9 cellular contexts compared by ENCODE assay signal in the genomic region with DNA sequence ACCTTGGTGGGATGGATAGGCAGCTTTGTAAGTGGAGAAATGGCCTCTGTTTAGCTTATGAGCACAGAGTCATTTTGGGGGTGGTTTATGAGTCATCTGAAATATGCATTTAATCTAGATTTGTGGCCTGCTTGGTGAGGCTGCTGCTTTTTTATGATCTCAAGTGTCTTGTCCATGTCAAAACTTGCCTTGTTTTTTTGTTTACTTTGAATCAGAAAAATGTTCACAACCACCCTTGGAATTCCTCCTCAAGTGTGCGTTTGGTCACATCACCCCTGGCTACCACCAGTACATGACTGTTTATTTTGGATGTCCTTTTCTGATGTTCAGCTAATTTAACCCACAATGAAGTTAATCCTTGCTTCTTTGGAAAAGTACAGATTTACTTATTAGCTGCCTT.
DNase-seq lines count a peak whose midpoint lies in the region; ATAC-seq and TF ChIP-seq lines count a peak whose summit lies in the region.
"Had no signal": no experiment of that assay in that cellular context is flagged by ENCODE, and none has a peak within 500 bp of the region (broad histone marks: within the 10 kb centered on the region; RNA-seq: fewer than 3 reads in every experiment).

No MANE protein-coding gene starts in this region.

- no peaks in the 10 kb centered on the region for H3K79me2 ChIP-seq in mesendoderm (ENCODE audit: control insufficient read depth, insufficient read depth, low read length)

- H3K9me3 ChIP-seq in WERI-Rb-1 (ENCODE audit: severe bottlenecking) (no peaks in the 10 kb centered on the region), adrenal gland (replicated peaks in 1 of 3) (no peaks in the 10 kb centered on the region)

- no peak overlapping the region for H3K4me3 ChIP-seq in BJ (ENCODE audit: low read depth, low read length)
- no peak overlapping the region for H3K4me3 ChIP-seq in astrocyte of the spinal cord (ENCODE audit: low read depth, low read length)
- H3K4me3 ChIP-seq in mesendoderm (ENCODE audit: low read length): no peak overlapping the region
- H3K4me3 ChIP-seq in WERI-Rb-1 (ENCODE audit: low read depth, low read length): no peak overlapping the region
- no peak overlapping the region for H3K4me3 ChIP-seq in adrenal gland

- peak overlapping the region; percentile 2 for H2BK15ac ChIP-seq in mesendoderm (replicated peaks; ENCODE audit: low read depth)

- TF ChIP-seq CTCF in BJ (IDR thresholded peaks at IDR 0.05; ENCODE audit: insufficient read depth, low read depth, low read length): no peak
- TF ChIP-seq CTCF in astrocyte of the spinal cord (IDR thresholded peaks at IDR 0.05; ENCODE audit: low read depth, low read length): no peak
- no peak for TF ChIP-seq CTCF in WERI-Rb-1 (IDR thresholded peaks at IDR 0.05; ENCODE audit: low read depth, low read length)
- no peak for TF ChIP-seq CTCF in adrenal gland (IDR thresholded peaks at IDR 0.05)

- DNase-seq in BJ (ENCODE audit: low read depth) (peak; percentile 88), HS-5 (ENCODE audit: low read depth) (peak; percentile 76), astrocyte of the spinal cord (ENCODE audit: low read depth, low spot score) (peak; percentile 95), mesendoderm (no peak), WERI-Rb-1 (no peak), NCI-H2171 treated with DMSO at 0.1 percent for 48 hours (lab: John Stamatoyannopoulos, UW) (no peak), adrenal gland (no peak)

- no peak overlapping the region for H3K4me2 ChIP-seq in mesendoderm (ENCODE audit: low read length)

- no peak overlapping the region for H2AK5ac ChIP-seq in mesendoderm (ENCODE audit: low read length)

- no peak overlapping the region for H3K9ac ChIP-seq in mesendoderm (ENCODE audit: low read length)

- H3K27me3 ChIP-seq in BJ (ENCODE audit: control insufficient read depth, insufficient read depth, low read length) (no peaks in the 10 kb centered on the region), mesendoderm (ENCODE audit: insufficient read depth, low read length, poor library complexity) (no peaks in the 10 kb centered on the region), WERI-Rb-1 (ENCODE audit: insufficient read depth, low read depth, severe bottlenecking) (no peaks in the 10 kb centered on the region), adrenal gland (no peaks in the 10 kb centered on the region)

- H3K36me3 ChIP-seq in BJ (ENCODE audit: control insufficient read depth, insufficient read depth, low read length): no peaks in the 10 kb centered on the region
- H3K36me3 ChIP-seq in mesendoderm (ENCODE audit: control insufficient read depth, insufficient read depth, low read length): no peaks in the 10 kb centered on the region
- H3K36me3 ChIP-seq in WERI-Rb-1: no peaks in the 10 kb centered on the region
- no peaks in the 10 kb centered on the region for H3K36me3 ChIP-seq in adrenal gland (replicated peaks in 1 of 2)

- CTCF ChIA-PET in BJ (lab: Yijun Ruan, JAX): interaction anchor here (0.8 to 4.0 kb wide), 4 partner anchors 14 to 1162 kb away, joined by 3 to 15 read pairs (median 8); partner anchors contain the start of gene IRX5

- H3K4me1 ChIP-seq in mesendoderm (ENCODE audit: control insufficient read depth, low read depth, low read length) (peaks cover 2% of the 10 kb centered on the region), adrenal gland (replicated peaks in 1 of 2) (peaks cover 28 to 55% of the 10 kb centered on the region in 2 donors)

- H3K18ac ChIP-seq in mesendoderm (ENCODE audit: low read length): peak overlapping the region; percentile 28

- in situ Hi-C loops in astrocyte of the spinal cord (cut with HindIII; ENCODE audit: low sequenced_read_pairs): no loop called here

- peaks cover 3% of the 10 kb centered on the region for H3K79me1 ChIP-seq in mesendoderm (ENCODE audit: low read length)

- H4K8ac ChIP-seq in mesendoderm (ENCODE audit: low read depth, low read length): no peak overlapping the region

- H3K4ac ChIP-seq in mesendoderm (ENCODE audit: low read depth, low read length): no peak overlapping the region

- POLR2A ChIA-PET in BJ (lab: Charles Lee): interaction anchor here (0.6 kb wide), 1 partner anchor 132 kb away, joined by 3 read pairs; no protein-coding TSS in a partner anchor

- no peak for TF ChIP-seq POLR2A in adrenal gland (IDR thresholded peaks at IDR 0.05)

- no CpG with 5 or more reads among the region's 1 CpG for WGBS in mesendoderm (ENCODE audit: extremely low coverage, insufficient coverage, low lambda C conversion rate)
- WGBS in adrenal gland, 4 donors: 51 to 67% (median 63%) methylated on average over 1 of the region's 1 CpG

- intact Hi-C loops in adrenal gland (cut with DNase I): no loop called here

- no peak overlapping the region for H3K27ac ChIP-seq in mesendoderm (ENCODE audit: low read depth, low read length)
- H3K27ac ChIP-seq in WERI-Rb-1: no peak overlapping the region
- H3K27ac ChIP-seq in adrenal gland: peak overlapping the region in 1 of 5 donors; percentile 4

- H3K23ac ChIP-seq in mesendoderm (ENCODE audit: low read length): no peak overlapping the region

- no peak overlapping the region for H2BK120ac ChIP-seq in mesendoderm (ENCODE audit: low read depth, low read length)

- no peak overlapping the region for H4K5ac ChIP-seq in mesendoderm (ENCODE audit: low read length)

- no peak overlapping the region for H3K56ac ChIP-seq in mesendoderm (ENCODE audit: low read length)

- no peak for ATAC-seq in HG03457 (IDR thresholded peaks at IDR 0.05; ENCODE audit: unreplicated experiment)
- ATAC-seq: stimulated activated memory B cell treated with anti-CD40 and anti-IgM and Interleukin-4, amounts not matched to agents 10 μg/mL and 1 μg/mL and 100 μg/mL, for 72 hours had no signal

- H2BK5ac ChIP-seq in mesendoderm (ENCODE audit: low read length): no peak overlapping the region

Comparison
In these comparisons a context has a peak if more than half of its experiments do, and no peak if none do; other contexts are left out.
1. DNase-seq: peak in BJ (single experiment), HS-5 (single experiment) and astrocyte of the spinal cord (single experiment); none in mesendoderm (single experiment), WERI-Rb-1 (single experiment), NCI-H2171 treated with DMSO at 0.1 percent for 48 hours (single experiment) and adrenal gland (0 of 7).